In the genomic region with DNA sequence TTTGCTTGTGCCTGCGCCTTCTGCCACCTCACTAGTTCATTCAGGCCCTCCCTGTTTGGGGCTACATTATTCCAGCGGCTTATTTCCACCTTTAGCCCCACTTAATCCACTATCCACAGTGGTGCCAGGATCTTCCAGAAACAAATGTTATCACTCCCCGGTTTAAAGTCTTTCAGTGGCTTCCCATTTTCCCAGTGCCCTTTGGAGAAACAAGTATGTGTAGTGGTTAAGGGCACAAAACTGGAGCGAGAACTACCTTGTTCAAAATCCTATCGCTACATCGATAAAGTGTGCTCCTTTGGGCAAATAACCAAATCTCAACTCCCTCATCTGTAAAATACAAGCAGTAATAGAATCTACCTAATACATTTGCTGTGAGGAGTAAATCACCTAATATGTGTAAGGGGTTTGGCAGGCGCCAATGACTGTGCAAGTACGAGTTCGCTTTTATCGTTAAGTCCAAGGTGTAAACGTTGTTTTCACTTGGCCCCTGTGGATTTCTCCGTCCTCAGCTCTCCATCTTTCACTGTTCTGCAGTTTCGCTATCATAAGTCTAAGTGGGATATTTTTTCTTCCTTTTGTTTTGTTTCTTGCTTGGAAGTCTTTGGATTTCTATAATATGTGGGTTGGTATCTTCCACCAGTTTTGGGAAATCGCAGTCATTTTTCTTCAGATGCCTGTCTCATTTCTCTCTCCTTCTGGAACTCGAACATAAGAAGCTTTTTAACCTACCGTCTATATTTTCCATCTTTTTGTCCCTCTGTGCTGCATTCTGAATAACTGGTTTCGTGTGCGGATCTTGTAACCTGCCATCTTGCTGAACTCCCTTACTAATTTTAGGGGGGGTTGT, we compare ENCODE assay signal across 8 cellular contexts. TPM values are rescaled to one million over a fixed set of nuclear protein-coding genes. Genes with fewer than 3 reads are reported as not detected.
A peak's percentile ranks its signal among the peaks of the same experiment; 100 is the strongest.
DNase-seq lines count a peak whose midpoint lies in the region; ATAC-seq and TF ChIP-seq lines count a peak whose summit lies in the region.

No MANE protein-coding gene starts in this region.

- CTCF ChIA-PET in AG04450 (lab: Charles Lee), result interaction anchor here (0.6 to 4.1 kb wide), 36 partner anchors 10 to 345 kb away, joined by 3 to 76 read pairs (median 5); a partner anchor contains a TSS
- CTCF ChIA-PET in GM10248 (lab: Yijun Ruan, JAX), result interaction anchor here (0.8 to 4.5 kb wide), 32 partner anchors 9 to 1310 kb away, joined by 3 to 42 read pairs (median 4); a partner anchor contains a TSS

- intact Hi-C loops in left colon (cut with DNase I, micrococcal nuclease), result no loop called here

- H3K4me1 ChIP-seq in muscle layer of duodenum (ENCODE audit: control insufficient read depth in 1 of 2, insufficient read depth in 2 of 2, low read length in 2 of 2), result peaks cover 0 to 20% of the 10 kb centered on the region in 2 donors

- H3K9me3 ChIP-seq in AG04450 (ENCODE audit: control insufficient read depth, insufficient read depth, low read length) (no peaks in the 10 kb centered on the region), muscle layer of duodenum (ENCODE audit: control insufficient read depth in 1 of 2, low read length in 2 of 2) (no peaks in the 10 kb centered on the region)

- H3K27ac ChIP-seq in AG04450 (ENCODE audit: low read depth, low read length), result peak overlapping the region; percentile 83
- H3K27ac ChIP-seq in muscle layer of duodenum (ENCODE audit: low read length), result peak overlapping the region; percentile 90

- POLR2A ChIA-PET in AG04450 (lab: Yijun Ruan, JAX), result interaction anchor here (0.6 to 1.2 kb wide), 6 partner anchors 19 to 1060 kb away, joined by 3 to 7 read pairs (median 4); a partner anchor contains a TSS
- POLR2A ChIA-PET in GM10248 (lab: Yijun Ruan, JAX), result interaction anchor here (0.5 to 1.6 kb wide), 4 partner anchors 28 to 40 kb away, joined by 3 to 11 read pairs (median 5); a partner anchor contains a TSS

- ATAC-seq in left colon, result no peak

- TF ChIP-seq CTCF in AG04450 (IDR thresholded peaks at IDR 0.05; ENCODE audit: low read depth, low read length), result no peak
- no peak for TF ChIP-seq CTCF in cardiac fibroblast (IDR thresholded peaks at IDR 0.05; ENCODE audit: low read depth, low read length)
- no peak for TF ChIP-seq CTCF in GM10248 (IDR thresholded peaks at IDR 0.05; ENCODE audit: control extremely low read depth, extremely low read depth, low read depth, missing control alignments)

- H3K4me3 ChIP-seq in AG04450 (ENCODE audit: low read depth, low read length), result peak overlapping the region; percentile 84
- peak overlapping the region; percentile 76 for H3K4me3 ChIP-seq in Jurkat, Clone E6-1 (ENCODE audit: low read length)
- H3K4me3 ChIP-seq in cardiac fibroblast (replicated peaks in 1 of 2; ENCODE audit: low read depth in 2 of 2, low read length in 2 of 2), result peak overlapping the region; percentile 67 to 82
- peak overlapping the region; percentile 72 to 91 for H3K4me3 ChIP-seq in muscle layer of duodenum (ENCODE audit: low read depth in 1 of 2, low read length in 2 of 2)

- no peak for DNase-seq in AG04450 (ENCODE audit: low read depth, low spot score)
- no peak for DNase-seq in Jurkat, Clone E6-1 (ENCODE audit: low read depth, low spot score)
- DNase-seq in cardiac fibroblast (ENCODE audit: low read depth in 2 of 2), result no peak
- DNase-seq in GOT3 (lab: John Stamatoyannopoulos, UW), result no peak
- DNase-seq in GM10248 (ENCODE audit: extremely low spot score), result no peak
- no peak for DNase-seq in ureter (ENCODE audit: low spot score)
- no peak for DNase-seq in left colon

- H3K36me3 ChIP-seq in muscle layer of duodenum (ENCODE audit: control insufficient read depth in 1 of 2, insufficient read depth in 2 of 2, low read length in 2 of 2), result peaks cover 0 to 9% of the 10 kb centered on the region in 2 donors

- H3K27me3 ChIP-seq in AG04450 (ENCODE audit: control insufficient read depth, insufficient read depth, low read length), result no peaks in the 10 kb centered on the region
- no peaks in the 10 kb centered on the region for H3K27me3 ChIP-seq in muscle layer of duodenum (ENCODE audit: low read depth, low read length)

RNA-seq across cellular contexts. Expression of a gene that starts 0.8 kb away (rescaled TPM):
- 59.6 and 69.6 TPM in 2 replicates for polyA plus RNA-seq in AG04450 (2011; rRNA removed)
- 18.2 and 24.1 TPM in 2 replicates for polyA minus RNA-seq in AG04450 (2011; rRNA and poly(A)+ RNA removed)
- 104 TPM for polyA plus RNA-seq in Jurkat, Clone E6-1 (2012; ENCODE audit: insufficient read depth, insufficient read length)
- total RNA-seq in ureter, result 60.7 TPM
- 10 to 100 TPM; 38.1 to 41.4 TPM for total RNA-seq in left colon

RNA-seq across cellular contexts. Expression of a gene that starts 38.7 kb away (rescaled TPM):
- polyA plus RNA-seq in AG04450 (2011; rRNA removed), result 7.8 and 8.9 TPM in 2 replicates
- polyA minus RNA-seq in AG04450 (2011; rRNA and poly(A)+ RNA removed), result 10.7 and 13.6 TPM in 2 replicates
- 22.9 TPM for polyA plus RNA-seq in Jurkat, Clone E6-1 (2012; ENCODE audit: insufficient read depth, insufficient read length)
- total RNA-seq in ureter (20.0 TPM), left colon (10 to 100 TPM; 15.1 to 15.9 TPM)

RNA-seq across cellular contexts. Expression of a gene that starts 41.0 kb away (rescaled TPM):
- 4.3 and 6.4 TPM in 2 replicates for polyA plus RNA-seq in AG04450 (2011; rRNA removed)
- polyA minus RNA-seq in AG04450 (2011; rRNA and poly(A)+ RNA removed), result 7.2 and 13.7 TPM in 2 replicates
- 8.0 TPM for polyA plus RNA-seq in Jurkat, Clone E6-1 (2012; ENCODE audit: insufficient read depth, insufficient read length)
- 56.6 TPM for total RNA-seq in ureter
- 10 to 100 TPM; 24.0 to 61.6 TPM for total RNA-seq in left colon

RNA-seq across cellular contexts. Expression of a gene that starts 41.3 kb away (rescaled TPM):
- 13.1 and 14.2 TPM in 2 replicates for polyA plus RNA-seq in AG04450 (2011; rRNA removed)
- 9.9 and 11.3 TPM in 2 replicates for polyA minus RNA-seq in AG04450 (2011; rRNA and poly(A)+ RNA removed)
- polyA plus RNA-seq in Jurkat, Clone E6-1 (2012; ENCODE audit: insufficient read depth, insufficient read length), result not detected
- total RNA-seq in ureter, result 11.5 TPM
- total RNA-seq in left colon, result 1 to 10 TPM; 3.7 to 4.5 TPM
